ENCODE assay signal across 20 cellular contexts in the genomic region with DNA sequence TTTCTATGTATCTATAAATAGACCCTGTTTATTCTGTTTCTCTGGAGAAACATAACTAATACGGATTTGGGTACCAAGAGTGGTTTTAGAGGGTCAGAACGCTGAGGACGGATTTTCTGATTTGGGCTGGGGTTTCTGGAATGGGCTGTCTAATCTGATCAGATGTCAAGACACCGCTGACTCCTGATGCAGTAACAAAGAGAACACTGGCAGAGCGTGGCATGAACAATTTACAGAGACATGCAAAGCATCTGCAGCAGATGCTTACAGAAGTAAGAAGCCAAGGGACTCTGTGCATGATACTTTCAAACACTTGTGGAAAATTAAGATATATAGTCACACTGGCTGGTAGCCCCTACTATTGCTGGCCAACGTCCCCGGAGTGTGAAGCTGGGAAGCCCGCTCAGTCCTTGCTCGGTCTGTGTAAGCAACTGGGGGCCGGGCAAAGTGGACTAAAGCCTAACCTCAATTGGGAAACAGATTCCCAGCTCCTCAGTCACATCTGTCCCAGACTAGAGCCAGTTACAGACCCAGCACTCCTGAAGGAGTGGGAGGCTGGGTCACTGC.
"Had no signal": no experiment of that assay in that cellular context is flagged by ENCODE, and none has a peak within 500 bp of the region (broad histone marks: within the 10 kb centered on the region; RNA-seq: fewer than 3 reads in every experiment).

No MANE protein-coding gene starts in this region.

- ATAC-seq: activated T-helper 17 cell treated with anti-CD3 and anti-CD28 coated beads, Interleukin-2, amount 50 U/mL, for 72 hours; body of pancreas; gastrocnemius medialis; heart left ventricle; left ventricle myocardium superior; psoas muscle; right lobe of liver; stimulated activated effector memory CD8-positive, alpha-beta T cell treated with anti-CD3 and anti-CD28 coated beads, Interleukin-12 subunit alpha, Interleukin-12 subunit beta, amount 100 ng/mL, for 72 hours had no signal

- DNase-seq: activated CD4-positive, alpha-beta T cell treated with anti-CD3 and anti-CD28 coated beads, Interleukin-2, amount 50 U/mL, for 4 hours; activated naive CD4-positive, alpha-beta T cell; activated naive CD8-positive, alpha-beta T cell treated with anti-CD3 and anti-CD28 coated beads, Interleukin-2, amount 10 ng/mL, durations not matched to agents 7 days and 5 days; activated T-cell treated with anti-CD3 and anti-CD28 coated beads, Interleukin-2, amount 50 U/mL, for 1 hour; body of pancreas; central memory CD4-positive, alpha-beta T cell; erythroblast; gastrocnemius medialis; heart left ventricle; immature natural killer cell; kidney glomerular epithelial cell; left ventricle myocardium superior; psoas muscle; right lobe of liver; stimulated activated CD4-positive, alpha-beta T cell treated with anti-CD3 and anti-CD28 coated beads, Interleukin-4, amount 100 ng/mL, for 1 hour had no signal

- H3K27me3 ChIP-seq: body of pancreas, gastrocnemius medialis, right lobe of liver had no signal

- H3K27ac ChIP-seq: body of pancreas, coronary artery, gastrocnemius medialis, heart left ventricle, psoas muscle, right lobe of liver, stomach, thoracic aorta had no signal
